Comparison of ENCODE assay signal across 24 cellular contexts in genomic region chr10:11093733-11094132, GRCh38.
DNase-seq lines count a peak whose midpoint lies in the region; ATAC-seq, FAIRE-seq and TF ChIP-seq lines count a peak whose summit lies in the region.
"Had no signal": no experiment of that assay in that cellular context is flagged by ENCODE, and none has a peak within 500 bp of the region (broad histone marks: within the 10 kb centered on the region; RNA-seq: fewer than 3 reads in every experiment).

No MANE protein-coding gene starts in this region.

- peaks cover 0 to 5% (median 0%) of the 10 kb centered on the region in 4 donors for H3K4me1 Mint-ChIP-seq in CD4-positive, alpha-beta memory T cell
- H3K4me1 Mint-ChIP-seq in HFFc6 (ENCODE audit: low read depth) = no peaks in the 10 kb centered on the region

- H3K4me1 ChIP-seq in HEK293 (ENCODE audit: control insufficient read depth, insufficient read depth, low read length) (no peaks in the 10 kb centered on the region), iPS-20b (ENCODE audit: insufficient read depth, low read length) (peaks cover 38% of the 10 kb centered on the region)
- H3K4me1 ChIP-seq in CD4-positive, alpha-beta memory T cell (ENCODE audit: insufficient read depth, low read length) = peaks cover 2% of the 10 kb centered on the region
- H3K4me1 ChIP-seq: A549; BE2C; BLaER1 treated with 17β-estradiol and CSF1 and Interleukin-3, amounts not matched to agents 10 nM and 100 nM had no signal

- H3K27me3 ChIP-seq in iPS-20b (ENCODE audit: insufficient read depth, low read length) = no peaks in the 10 kb centered on the region
- no peaks in the 10 kb centered on the region for H3K27me3 ChIP-seq in CD4-positive, alpha-beta memory T cell (ENCODE audit: insufficient read depth, low read length)
- H3K27me3 ChIP-seq: BE2C; BLaER1 treated with 17β-estradiol and CSF1 and Interleukin-3, amounts not matched to agents 10 nM and 100 nM had no signal

- H3K4me3 ChIP-seq in HEK293 (ENCODE audit: low read depth, low read length) = no peak overlapping the region
- no peak overlapping the region for H3K4me3 ChIP-seq in iPS-20b (ENCODE audit: low read length)
- H3K4me3 ChIP-seq in CD4-positive, alpha-beta memory T cell (ENCODE audit: low read length in 2 of 2) = no peak overlapping the region
- H3K4me3 ChIP-seq: A549; BLaER1 treated with 17β-estradiol and CSF1 and Interleukin-3, amounts not matched to agents 10 nM and 100 nM had no signal

- H3K36me3 ChIP-seq in HEK293 (ENCODE audit: control insufficient read depth in 2 of 2, insufficient read depth in 1 of 2, low read length in 2 of 2) (no peaks in the 10 kb centered on the region), iPS-20b (ENCODE audit: insufficient read depth, low read depth, low read length) (no peaks in the 10 kb centered on the region)
- H3K36me3 ChIP-seq in CD4-positive, alpha-beta memory T cell (ENCODE audit: insufficient read depth, low read length) = no peaks in the 10 kb centered on the region
- H3K36me3 ChIP-seq: BE2C; BLaER1 treated with 17β-estradiol and CSF1 and Interleukin-3, amounts not matched to agents 10 nM and 100 nM had no signal

- H3K9me3 ChIP-seq in HEK293 (ENCODE audit: control insufficient read depth, insufficient read depth, low read depth, low read length) = no peaks in the 10 kb centered on the region
- H3K9me3 ChIP-seq in iPS-20b (ENCODE audit: insufficient read depth, low read depth, low read length) = no peaks in the 10 kb centered on the region
- no peaks in the 10 kb centered on the region for H3K9me3 ChIP-seq in CD4-positive, alpha-beta memory T cell (ENCODE audit: control insufficient read depth in 1 of 2, low read length in 2 of 2)
- H3K9me3 ChIP-seq: A549; BE2C; BLaER1 treated with 17β-estradiol and CSF1 and Interleukin-3, amounts not matched to agents 10 nM and 100 nM had no signal

- no peak for DNase-seq in GM12891 (ENCODE audit: insufficient read length, low spot score)
- peak; percentile 40 for DNase-seq in SK-N-DZ (ENCODE audit: low spot score)
- no peak for DNase-seq in CD4-positive, alpha-beta memory T cell
- DNase-seq in HFFc6 = no peak
- DNase-seq: 8988T; ACHN; AML-193; BE2C; Calu3; CD4-positive, alpha-beta T cell; COR-L47; DMS53; DMS79 treated with DMSO at 0.1 percent for 48 hours; GF-D8; H7; HCEC 1CT had no signal

- ATAC-seq in HG02981 (IDR thresholded peaks at IDR 0.05; ENCODE audit: unreplicated experiment) = no peak
- ATAC-seq: A549 had no signal

- intact Hi-C loops in CD4-positive, alpha-beta memory T cell (cut with micrococcal nuclease) = no loop called here

- no peak overlapping the region for H3K4me3 Mint-ChIP-seq in CD4-positive, alpha-beta memory T cell
- no peak overlapping the region for H3K4me3 Mint-ChIP-seq in HFFc6
- H3K4me3 Mint-ChIP-seq: CD14-positive monocyte; CD4-positive, alpha-beta T cell had no signal

- no peak overlapping the region for H3K9ac ChIP-seq in iPS-20b (ENCODE audit: low read depth, low read length)
- H3K9ac ChIP-seq: BLaER1 treated with 17β-estradiol and CSF1 and Interleukin-3, amounts not matched to agents 10 nM and 100 nM had no signal

- CTCF ChIA-PET in HEK293 (lab: Yijun Ruan, JAX) = interaction anchor here (1.1 kb wide), 1 partner anchor 18 kb away, joined by 4 read pairs; no protein-coding TSS in a partner anchor
- CTCF ChIA-PET in CD4-positive, alpha-beta memory T cell (lab: Charles Lee; ENCODE audit: partially characterized antibody) = interaction anchor here (1.9 kb wide), 1 partner anchor 176 kb away, joined by 4 read pairs; no protein-coding TSS in a partner anchor

- H3K9me3 Mint-ChIP-seq in CD4-positive, alpha-beta memory T cell = peaks cover 0 to 2% (median 0%) of the 10 kb centered on the region in 8 donors
- peaks cover 32% of the 10 kb centered on the region for H3K9me3 Mint-ChIP-seq in HFFc6
- H3K9me3 Mint-ChIP-seq: CD4-positive, alpha-beta T cell had no signal

- no peak overlapping the region for H3K27ac ChIP-seq in HEK293 (ENCODE audit: extremely low read depth, low read depth, low read length)
- peak overlapping the region; percentile 31 for H3K27ac ChIP-seq in iPS-20b (ENCODE audit: low read length)
- no peak overlapping the region for H3K27ac ChIP-seq in CD4-positive, alpha-beta memory T cell (ENCODE audit: low read depth, low read length)
- H3K27ac ChIP-seq: A549; BLaER1 treated with 17β-estradiol and CSF1 and Interleukin-3, amounts not matched to agents 10 nM and 100 nM had no signal

- no peaks in the 10 kb centered on the region for H3K36me3 Mint-ChIP-seq in CD4-positive, alpha-beta memory T cell
- no peaks in the 10 kb centered on the region for H3K36me3 Mint-ChIP-seq in HFFc6 (ENCODE audit: low read depth)
- H3K36me3 Mint-ChIP-seq: CD14-positive monocyte had no signal

- POLR2A ChIA-PET in HEK293 (lab: Yijun Ruan, JAX) = no interaction called here
- POLR2A ChIA-PET in CD4-positive, alpha-beta memory T cell (lab: Charles Lee; ENCODE audit: partially characterized antibody) = no interaction called here

- TF ChIP-seq POLR2A in GM12891 (IDR thresholded peaks at IDR 0.05; ENCODE audit: low read depth, low read length) = no peak

- H3K27ac Mint-ChIP-seq in CD4-positive, alpha-beta memory T cell = no peak overlapping the region
- H3K27ac Mint-ChIP-seq in HFFc6 = no peak overlapping the region
- H3K27ac Mint-ChIP-seq: CD14-positive monocyte; CD4-positive, alpha-beta T cell had no signal

- peak; percentile 47 for FAIRE-seq in GM12891 (lab: Jason Lieb, UNC)
- FAIRE-seq: A549, GM12892, H1 had no signal

- TF ChIP-seq CTCF in HEK293 (tag by site-specific recombination; IDR thresholded peaks at IDR 0.05) = no peak
- no peak for TF ChIP-seq CTCF in HFFc6 (IDR thresholded peaks at IDR 0.05)

- H3K27me3 Mint-ChIP-seq in CD4-positive, alpha-beta memory T cell = peaks cover 2 to 8% of the 10 kb centered on the region in 2 donors
- peaks cover 6% of the 10 kb centered on the region; the same call in 1 of the 2 replicates for H3K27me3 Mint-ChIP-seq in HFFc6 (ENCODE audit: insufficient read depth)
- H3K27me3 Mint-ChIP-seq: CD4-positive, alpha-beta T cell had no signal

TF ChIP-seq in GM12891, 5 proteins besides CTCF, POLR2A, EP300 and RAD21:
- TF ChIP-seq PAX5 (IDR thresholded peaks at IDR 0.05; ENCODE audit: insufficient read depth, low read length, severe bottlenecking) = no peak
- TF ChIP-seq TAF1 (IDR thresholded peaks at IDR 0.05; ENCODE audit: low read depth, low read length) = no peak
- no peak for TF ChIP-seq POLR2AphosphoS5 (IDR thresholded peaks at IDR 0.05; ENCODE audit: low read depth, low read length)

TF ChIP-seq in HEK293, 187 proteins besides CTCF, POLR2A, EP300 and RAD21 (continues in another document):
- TF ChIP-seq ZNF184 (tag by site-specific recombination; IDR thresholded peaks at IDR 0.05) (0 out of 2 replicates have a peak, but pooled peaks have one; percentile 58), ZNF311 (tag by site-specific recombination; IDR thresholded peaks at IDR 0.05; ENCODE audit: borderline replicate concordance) (no peak), ZNF169 (tag by site-specific recombination; IDR thresholded peaks at IDR 0.05) (no peak), ZNF791 (tag by site-specific recombination; IDR thresholded peaks at IDR 0.05) (no peak), ZNF76 (tag by site-specific recombination; IDR thresholded peaks at IDR 0.05; ENCODE audit: borderline replicate concordance, low read depth) (peak; percentile 28; the same call in 1 of the 2 replicates), ZNF391 (tag by site-specific recombination; IDR thresholded peaks at IDR 0.05; ENCODE audit: borderline replicate concordance, low read depth) (peak; percentile 75; the same call in 1 of the 2 replicates), SP2 (tag by site-specific recombination; IDR thresholded peaks at IDR 0.05) (peak; percentile 32), ZNF221 (tag by site-specific recombination; IDR thresholded peaks at IDR 0.05; ENCODE audit: borderline replicate concordance) (no peak), ZNF394 (tag by site-specific recombination; IDR thresholded peaks at IDR 0.05; ENCODE audit: borderline replicate concordance) (peak; percentile 41; the same call in 1 of the 2 replicates), ZNF146 (tag by site-specific recombination; IDR thresholded peaks at IDR 0.05) (no peak), WT1 (tag by site-specific recombination; IDR thresholded peaks at IDR 0.05) (peak; percentile 80), ZSCAN18 (tag by site-specific recombination; IDR thresholded peaks at IDR 0.05) (no peak), ZNF274 (IDR thresholded peaks at IDR 0.05; ENCODE audit: low read length) (no peak), ZNF274 (tag by site-specific recombination; IDR thresholded peaks at IDR 0.05; ENCODE audit: borderline replicate concordance) (peak; percentile 34; the same call in 1 of the 2 replicates)
